In genomic region chr11:25298450-25298849, GRCh38 we compare ENCODE assay signal across 28 cellular contexts.
"Had no signal": no experiment of that assay in that cellular context is flagged by ENCODE, and none has a peak within 500 bp of the region (broad histone marks: within the 10 kb centered on the region; RNA-seq: fewer than 3 reads in every experiment).

No MANE protein-coding gene starts in this region.

- ATAC-seq: naive thymus-derived CD4-positive, alpha-beta T cell; natural killer cell; pancreas; right cardiac atrium; sciatic nerve; stimulated activated memory B cell treated with anti-CD40 and anti-IgM and Interleukin-4, amounts not matched to agents 10 μg/mL and 1 μg/mL and 100 μg/mL, for 72 hours; stimulated activated naive CD8-positive, alpha-beta T cell treated with anti-CD3 and anti-CD28 coated beads, Interleukin-15, amount 100 ng/mL, for 72 hours; stimulated activated naive CD8-positive, alpha-beta T cell treated with anti-CD3 and anti-CD28 coated beads, Interleukin-15, Interleukin-2, amounts not matched to agents 100 U/mL and 50 U/mL, for 24 hours; upper lobe of right lung had no signal

- H3K9me3 ChIP-seq: pancreas, prostate gland, testis, upper lobe of right lung, uterus had no signal

- H3K36me3 ChIP-seq: neural progenitor cell, pancreas, prostate gland, spleen, suprapubic skin, tibial artery, transverse colon, upper lobe of right lung, uterus had no signal

- FAIRE-seq: pancreas had no signal

- H3K4me2 ChIP-seq: neural progenitor cell, smooth muscle cell had no signal

- H3K27ac ChIP-seq: neural progenitor cell, pancreas, prostate gland, skin epidermis, spleen, suprapubic skin, testis, tibial artery, transverse colon, upper lobe of right lung, uterus had no signal

- H3K27me3 ChIP-seq: neural progenitor cell, pancreas, spleen, suprapubic skin, testis, tibial artery, transverse colon, upper lobe of right lung, uterus had no signal

- H2AFZ ChIP-seq: neural progenitor cell had no signal

- H3K4me1 ChIP-seq: neural progenitor cell, pancreas, prostate gland, spleen, suprapubic skin, testis, tibial artery, transverse colon, upper lobe of right lung, uterus had no signal

- H3K4me3 ChIP-seq: neural progenitor cell, pancreas, prostate gland, skin epidermis, smooth muscle cell, spleen, suprapubic skin, testis, tibial artery, transverse colon, upper lobe of right lung, uterus had no signal

- DNase-seq: naive thymus-derived CD4-positive, alpha-beta T cell; natural killer cell; occipital lobe; pancreas; retina; right cardiac atrium; spleen; stimulated activated CD4-positive, alpha-beta T cell treated with anti-CD3 and anti-CD28 coated beads, Interleukin-12 subunit alpha, Interleukin-12 subunit beta, amount 100 ng/mL, for 4 hours; stimulated activated CD4-positive, alpha-beta T cell treated with anti-CD3 and anti-CD28 coated beads, Interleukin-1b, Interleukin-23, amount 100 ng/mL, for 48 hours; stimulated activated CD4-positive, alpha-beta T cell treated with anti-CD3 and anti-CD28 coated beads, Interleukin-4, amount 100 ng/mL, for 1 hour; stimulated activated CD4-positive, alpha-beta T cell treated with anti-CD3 and anti-CD28 coated beads, Interleukin-4, amount 100 ng/mL, for 4 hours; stimulated activated CD8-positive, alpha-beta memory T cell treated with anti-CD3 and anti-CD28 coated beads, Interleukin-4, amount 100 ng/mL, for 48 hours; stimulated activated naive CD4-positive, alpha-beta T cell; stimulated activated naive CD8-positive, alpha-beta T cell treated with anti-CD3 and anti-CD28 coated beads, Interleukin-15, amount 100 ng/mL, for 72 hours; stimulated activated naive CD8-positive, alpha-beta T cell treated with anti-CD3 and anti-CD28 coated beads, Interleukin-15, Interleukin-2, amounts not matched to agents 100 U/mL and 50 U/mL, for 24 hours; substantia nigra; testis; tibial artery; transverse colon; upper lobe of right lung; uterus had no signal

- H3K9ac ChIP-seq: neural progenitor cell had no signal
